1 cellular context compared by ENCODE assay signal in the genomic region with DNA sequence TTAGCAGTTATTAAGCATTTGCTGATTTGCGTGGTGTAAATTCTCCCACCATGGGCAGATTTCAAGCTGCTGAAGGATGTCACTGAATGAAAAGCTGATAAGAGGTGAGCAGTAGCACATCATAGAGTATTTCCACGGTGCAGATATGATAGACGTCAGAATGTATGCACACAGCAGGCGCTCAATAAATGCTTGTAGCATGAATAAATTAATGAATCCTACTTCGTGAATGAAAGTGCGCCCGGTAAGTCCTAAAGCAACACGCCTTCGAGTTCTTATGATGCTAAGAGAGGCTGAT.
TF ChIP-seq lines count a peak whose summit lies in the region.

No MANE protein-coding gene starts in this region.

TF ChIP-seq in H1, 55 proteins besides CTCF, POLR2A, EP300 and RAD21:
- TF ChIP-seq SP1 (IDR thresholded peaks at IDR 0.05; ENCODE audit: low read depth, low read length) = 0 out of 2 replicates have a peak, but pooled peaks have one; percentile 17
- no peak for TF ChIP-seq SP2 (IDR thresholded peaks at IDR 0.05; ENCODE audit: low read length)
- TF ChIP-seq, protein P1, sequence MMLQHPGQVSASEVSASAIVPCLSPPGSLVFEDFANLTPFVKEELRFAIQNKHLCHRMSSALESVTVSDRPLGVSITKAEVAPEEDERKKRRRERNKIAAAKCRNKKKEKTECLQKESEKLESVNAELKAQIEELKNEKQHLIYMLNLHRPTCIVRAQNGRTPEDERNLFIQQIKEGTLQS (IDR thresholded peaks at IDR 0.05; ENCODE audit: insufficient read depth, low read depth, low read length) = no peak
- no peak for TF ChIP-seq CBX8 (IDR thresholded peaks at IDR 0.05; ENCODE audit: borderline replicate concordance, low read depth, low read length)
